ENCODE assay signal across 1 cellular context in the genomic region with DNA sequence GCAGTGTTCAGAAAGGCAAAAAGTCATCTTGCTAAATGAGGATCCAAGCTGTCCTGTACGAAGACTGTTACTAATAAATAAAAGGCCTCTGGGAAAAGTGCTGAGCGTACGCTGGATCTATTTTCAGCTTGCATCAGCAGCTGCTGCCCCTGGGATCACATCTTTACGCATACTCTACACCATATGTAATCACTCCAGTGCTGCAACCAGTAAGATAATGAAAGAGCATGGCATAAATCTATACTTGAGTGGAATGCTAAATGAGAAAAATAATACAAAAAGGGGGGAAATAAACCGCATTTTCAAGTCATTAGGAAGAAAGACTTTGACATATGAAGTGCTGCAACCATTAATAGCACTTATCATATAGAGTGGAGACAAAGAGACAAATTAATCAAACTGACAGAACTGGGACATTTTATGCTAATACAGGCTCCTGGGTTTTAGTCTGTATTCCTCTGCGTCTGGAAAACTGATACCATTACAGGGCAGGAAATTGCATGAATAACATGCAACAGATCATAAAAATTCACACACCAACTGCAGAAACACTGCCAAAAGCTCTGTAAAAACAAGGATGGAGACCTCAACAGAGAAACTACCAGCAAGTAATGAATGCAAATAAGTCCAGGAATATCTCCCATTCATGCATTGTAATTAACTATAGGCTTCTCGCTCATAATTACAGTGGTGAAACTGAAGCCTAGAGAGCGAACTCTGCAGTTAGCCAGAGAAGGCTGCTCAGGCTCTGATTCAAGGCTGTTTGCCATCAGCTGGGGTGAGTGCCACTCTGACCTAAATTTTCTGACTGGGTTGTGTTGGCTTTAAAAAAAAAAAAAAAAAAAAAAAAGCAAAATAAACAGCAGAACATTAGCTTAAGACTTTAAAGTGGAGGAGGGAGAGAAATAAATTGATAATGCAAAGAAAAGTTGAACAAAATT.
TF ChIP-seq lines count a peak whose summit lies in the region.

No MANE protein-coding gene starts in this region.

TF ChIP-seq in SK-N-SH, 30 proteins besides CTCF, POLR2A, EP300 and RAD21 (continued from another document):
- peak; percentile 79 for TF ChIP-seq RCOR1 (IDR thresholded peaks at IDR 0.05; ENCODE audit: low read length)
